24 cellular contexts compared by ENCODE assay signal in the genomic region with DNA sequence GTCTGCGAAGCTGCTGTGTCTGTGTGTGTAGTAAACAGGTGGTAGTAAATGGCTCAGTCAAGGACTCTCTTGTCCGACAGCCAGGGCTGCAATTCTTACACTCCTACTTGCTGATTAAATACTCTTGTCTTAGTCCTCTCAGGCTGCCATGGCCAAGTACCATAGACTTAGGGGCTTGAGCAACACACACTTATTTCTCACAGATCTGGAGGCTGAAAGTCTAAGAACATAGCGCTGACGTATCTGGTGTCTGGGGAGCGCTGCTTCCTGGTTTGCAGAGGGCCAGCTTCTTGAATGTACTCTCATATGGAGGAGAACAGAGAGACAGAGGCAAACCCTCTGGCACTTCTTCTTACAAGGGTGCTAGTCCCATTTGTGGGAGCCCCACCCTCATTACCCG.
DNase-seq lines count a peak whose midpoint lies in the region; ATAC-seq, FAIRE-seq and TF ChIP-seq lines count a peak whose summit lies in the region.
"Had no signal": no experiment of that assay in that cellular context is flagged by ENCODE, and none has a peak within 500 bp of the region (broad histone marks: within the 10 kb centered on the region; RNA-seq: fewer than 3 reads in every experiment).

No MANE protein-coding gene starts in this region.

- POLR2A ChIA-PET in HEK293T (lab: Yijun Ruan, JAX) = no interaction called here
- POLR2A ChIA-PET in activated CD4-positive, alpha-beta T cell treated with anti-CD3 and anti-CD28 coated beads for 36 hours (lab: Charles Lee) = no interaction called here

- H3K36me3 Mint-ChIP-seq in stimulated activated naive B cell treated with anti-CD40 and anti-IgM and Interleukin-4, amounts not matched to agents 10 μg/mL and 1 μg/mL and 100 μg/mL, for 72 hours = peaks cover 0 to 3% of the 10 kb centered on the region in 2 donors
- no peaks in the 10 kb centered on the region for H3K36me3 Mint-ChIP-seq in activated naive CD4-positive, alpha-beta T cell treated with anti-CD3 and anti-CD28 coated beads for 36 hours (ENCODE audit: low read depth)
- no peaks in the 10 kb centered on the region for H3K36me3 Mint-ChIP-seq in activated CD4-positive, alpha-beta T cell treated with anti-CD3 and anti-CD28 coated beads for 36 hours (ENCODE audit: low read depth)
- H3K36me3 Mint-ChIP-seq: CD8-positive, alpha-beta T cell had no signal

- TF ChIP-seq CTCF in lower lobe of right lung (IDR thresholded peaks at IDR 0.05) = no peak
- no peak for TF ChIP-seq CTCF in upper lobe of left lung (IDR thresholded peaks at IDR 0.05)

- no peaks in the 10 kb centered on the region for H3K27me3 Mint-ChIP-seq in stimulated activated naive B cell treated with anti-CD40 and anti-IgM and Interleukin-4, amounts not matched to agents 10 μg/mL and 1 μg/mL and 100 μg/mL, for 72 hours
- H3K27me3 Mint-ChIP-seq in activated naive CD4-positive, alpha-beta T cell treated with anti-CD3 and anti-CD28 coated beads for 36 hours (ENCODE audit: low read depth) = peaks cover 4% of the 10 kb centered on the region
- H3K27me3 Mint-ChIP-seq in activated CD4-positive, alpha-beta T cell treated with anti-CD3 and anti-CD28 coated beads for 36 hours = peaks cover 6% of the 10 kb centered on the region

- 60 to 84% methylated on average over 6 of the region's 6 CpGs for WGBS in upper lobe of left lung, 2 donors

- H3K27me3 ChIP-seq in lower lobe of right lung (ENCODE audit: low read depth) = no peaks in the 10 kb centered on the region
- H3K27me3 ChIP-seq in upper lobe of left lung = no peaks in the 10 kb centered on the region
- H3K27me3 ChIP-seq: BLaER1 treated with 17β-estradiol and CSF1 and Interleukin-3, amounts not matched to agents 10 nM and 100 nM had no signal

- ATAC-seq in lower lobe of right lung (peak; percentile 89), upper lobe of left lung (ENCODE audit: low FRiP score in 2 of 2) (peak; percentile 31 to 87)
- ATAC-seq in stimulated activated naive B cell treated with anti-CD40 and anti-IgM and Interleukin-4, amounts not matched to agents 10 μg/mL and 1 μg/mL and 100 μg/mL, for 72 hours (replicated peaks) = no peak
- no peak for ATAC-seq in activated CD4-positive, alpha-beta T cell treated with anti-CD3 and anti-CD28 coated beads for 36 hours
- ATAC-seq: A549; CD8-positive, alpha-beta T cell had no signal

- peak overlapping the region; percentile 76 for H3K27ac Mint-ChIP-seq in stimulated activated naive B cell treated with anti-CD40 and anti-IgM and Interleukin-4, amounts not matched to agents 10 μg/mL and 1 μg/mL and 100 μg/mL, for 72 hours
- no peak overlapping the region for H3K27ac Mint-ChIP-seq in activated naive CD4-positive, alpha-beta T cell treated with anti-CD3 and anti-CD28 coated beads for 36 hours
- no peak overlapping the region for H3K27ac Mint-ChIP-seq in activated CD4-positive, alpha-beta T cell treated with anti-CD3 and anti-CD28 coated beads for 36 hours
- H3K27ac Mint-ChIP-seq: B cell; CD4-positive, alpha-beta T cell; CD8-positive, alpha-beta T cell had no signal

- peak; percentile 20 for FAIRE-seq in HTR-8/SVneo (lab: Jason Lieb, UNC)
- FAIRE-seq: A549, D721Med, G401.6, GM12891, GM19239 had no signal

- peaks cover 9 to 12% of the 10 kb centered on the region in 2 donors for H3K9me3 Mint-ChIP-seq in stimulated activated naive B cell treated with anti-CD40 and anti-IgM and Interleukin-4, amounts not matched to agents 10 μg/mL and 1 μg/mL and 100 μg/mL, for 72 hours
- peaks cover 8% of the 10 kb centered on the region for H3K9me3 Mint-ChIP-seq in activated naive CD4-positive, alpha-beta T cell treated with anti-CD3 and anti-CD28 coated beads for 36 hours
- peaks cover 9% of the 10 kb centered on the region for H3K9me3 Mint-ChIP-seq in activated CD4-positive, alpha-beta T cell treated with anti-CD3 and anti-CD28 coated beads for 36 hours (ENCODE audit: low read depth)

- H3K36me3 ChIP-seq in lower lobe of right lung = no peaks in the 10 kb centered on the region
- no peaks in the 10 kb centered on the region for H3K36me3 ChIP-seq in upper lobe of left lung
- H3K36me3 ChIP-seq: BLaER1 treated with 17β-estradiol and CSF1 and Interleukin-3, amounts not matched to agents 10 nM and 100 nM had no signal

- CTCF ChIA-PET in HEK293T (lab: Yijun Ruan, JAX) = no interaction called here
- CTCF ChIA-PET in activated naive CD4-positive, alpha-beta T cell treated with anti-CD3 and anti-CD28 coated beads for 36 hours (lab: Charles Lee) = no interaction called here
- CTCF ChIA-PET in activated CD4-positive, alpha-beta T cell treated with anti-CD3 and anti-CD28 coated beads for 36 hours (lab: Charles Lee) = no interaction called here

- no peak overlapping the region for H3K27ac ChIP-seq in lower lobe of right lung
- H3K27ac ChIP-seq in upper lobe of left lung = peak overlapping the region in 1 of 4 donors; percentile 26
- H3K27ac ChIP-seq: 22Rv1; A549; BLaER1 treated with 17β-estradiol and CSF1 and Interleukin-3, amounts not matched to agents 10 nM and 100 nM; C4-2B had no signal

- H3K4me1 ChIP-seq in lower lobe of right lung (no peaks in the 10 kb centered on the region), upper lobe of left lung (peaks cover 0 to 3% (median 0%) of the 10 kb centered on the region in 4 donors)
- H3K4me1 ChIP-seq: A549, Caco-2 had no signal

- H3K9me3 ChIP-seq in lower lobe of right lung = no peaks in the 10 kb centered on the region
- no peaks in the 10 kb centered on the region for H3K9me3 ChIP-seq in upper lobe of left lung
- H3K9me3 ChIP-seq: Caco-2 had no signal

- TF ChIP-seq EP300 in upper lobe of left lung (IDR thresholded peaks at IDR 0.05) = peak in 1 of 4 donors; percentile 69

- H3K4me3 ChIP-seq in lower lobe of right lung = no peak overlapping the region
- H3K4me3 ChIP-seq in upper lobe of left lung = no peak overlapping the region
- H3K4me3 ChIP-seq: A549; BLaER1 treated with 17β-estradiol and CSF1 and Interleukin-3, amounts not matched to agents 10 nM and 100 nM had no signal

- intact Hi-C loops in lower lobe of right lung (cut with DNase I) = no loop called here
- intact Hi-C loops in activated naive CD4-positive, alpha-beta T cell treated with anti-CD3 and anti-CD28 coated beads for 36 hours (cut with micrococcal nuclease) = no loop called here
- intact Hi-C loops in activated CD4-positive, alpha-beta T cell treated with anti-CD3 and anti-CD28 coated beads for 36 hours (cut with DNase I, micrococcal nuclease) = no loop called here

- no peaks in the 10 kb centered on the region for H3K4me1 Mint-ChIP-seq in stimulated activated naive B cell treated with anti-CD40 and anti-IgM and Interleukin-4, amounts not matched to agents 10 μg/mL and 1 μg/mL and 100 μg/mL, for 72 hours
- no peaks in the 10 kb centered on the region for H3K4me1 Mint-ChIP-seq in activated naive CD4-positive, alpha-beta T cell treated with anti-CD3 and anti-CD28 coated beads for 36 hours (ENCODE audit: low read depth)
- no peaks in the 10 kb centered on the region for H3K4me1 Mint-ChIP-seq in activated CD4-positive, alpha-beta T cell treated with anti-CD3 and anti-CD28 coated beads for 36 hours
- H3K4me1 Mint-ChIP-seq: B cell had no signal

- no peak for DNase-seq in HTR-8/SVneo (ENCODE audit: insufficient read length, low spot score)
- peak; percentile 62 for DNase-seq in lower lobe of right lung
- DNase-seq in stimulated activated naive B cell treated with anti-CD40 and anti-IgM and Interleukin-4, amounts not matched to agents 10 μg/mL and 1 μg/mL and 100 μg/mL, for 72 hours = no peak
- peak in 1 of 2 donors; percentile 76 for DNase-seq in upper lobe of left lung
- no peak for DNase-seq in HEK293T (ENCODE audit: extremely low spot score)
- no peak for DNase-seq in activated naive CD4-positive, alpha-beta T cell treated with anti-CD3 and anti-CD28 coated beads for 36 hours
- DNase-seq in NCI-H774 (lab: John Stamatoyannopoulos, UW) = no peak
- DNase-seq in activated CD4-positive, alpha-beta T cell treated with anti-CD3 and anti-CD28 coated beads for 36 hours = no peak
- DNase-seq: AML-193; Caco-2; Calu3; CD4-positive, alpha-beta T cell; CD8-positive, alpha-beta T cell; DMS79 treated with DMSO at 0.1 percent for 48 hours; GF-D8 had no signal

- TF ChIP-seq POLR2A in upper lobe of left lung (IDR thresholded peaks at IDR 0.05) = no peak

- H3K4me3 Mint-ChIP-seq in stimulated activated naive B cell treated with anti-CD40 and anti-IgM and Interleukin-4, amounts not matched to agents 10 μg/mL and 1 μg/mL and 100 μg/mL, for 72 hours = no peak overlapping the region
- H3K4me3 Mint-ChIP-seq in activated naive CD4-positive, alpha-beta T cell treated with anti-CD3 and anti-CD28 coated beads for 36 hours = no peak overlapping the region
- H3K4me3 Mint-ChIP-seq in activated CD4-positive, alpha-beta T cell treated with anti-CD3 and anti-CD28 coated beads for 36 hours = no peak overlapping the region
- H3K4me3 Mint-ChIP-seq: B cell; CD4-positive, alpha-beta T cell; CD8-positive, alpha-beta T cell had no signal

TF ChIP-seq in HEK293T, 16 proteins besides CTCF, POLR2A, EP300 and RAD21:
- TF ChIP-seq FOXM1 (IDR thresholded peaks at IDR 0.05; ENCODE audit: borderline replicate concordance) (no peak), BHLHE40 (IDR thresholded peaks at IDR 0.05; ENCODE audit: borderline replicate concordance) (no peak), ARNT (IDR thresholded peaks at IDR 0.05) (no peak), TARDBP (IDR thresholded peaks at IDR 0.05) (no peak), HDGF (IDR thresholded peaks at IDR 0.05; ENCODE audit: borderline replicate concordance) (no peak), CTBP1 (IDR thresholded peaks at IDR 0.05; ENCODE audit: borderline replicate concordance) (no peak), NFRKB (IDR thresholded peaks at IDR 0.05) (no peak), SP1 (IDR thresholded peaks at IDR 0.05) (no peak), SUZ12 (IDR thresholded peaks at IDR 0.05) (no peak)
TF ChIP-seq in HEK293T: peak in this region for 0.

Comparison
In these comparisons a context has a peak if more than half of its experiments do, and no peak if none do; other contexts are left out.
1. ATAC-seq: peak in lower lobe of right lung (2 of 2) and upper lobe of left lung (2 of 2); none in stimulated activated naive B cell treated with anti-CD40 and anti-IgM and Interleukin-4, amounts not matched to agents 10 μg/mL and 1 μg/mL and 100 μg/mL, for 72 hours (0 of 2) and activated CD4-positive, alpha-beta T cell treated with anti-CD3 and anti-CD28 coated beads for 36 hours (single experiment).